In genomic region chr5:137212471-137212870, GRCh38 we compare ENCODE assay signal across 35 cellular contexts.
"Had no signal": no experiment of that assay in that cellular context is flagged by ENCODE, and none has a peak within 500 bp of the region (broad histone marks: within the 10 kb centered on the region; RNA-seq: fewer than 3 reads in every experiment).

No MANE protein-coding gene starts in this region.

- H3K9me3 ChIP-seq: ascending aorta had no signal

- H3K27ac ChIP-seq: ascending aorta, cardiac muscle cell, VCaP had no signal

- DNase-seq: activated CD4-positive, alpha-beta memory T cell treated with anti-CD3 and anti-CD28 coated beads, Interleukin-2, amount 10 ng/mL, durations not matched to agents 7 days and 5 days; activated CD4-positive, alpha-beta T cell treated with anti-CD3 and anti-CD28 coated beads for 1 hour; activated CD4-positive, alpha-beta T cell treated with anti-CD3 and anti-CD28 coated beads for 36 hours; activated CD4-positive, alpha-beta T cell treated with anti-CD3 and anti-CD28 coated beads for 48 hours; activated CD4-positive, alpha-beta T cell treated with anti-CD3 and anti-CD28 coated beads, Interleukin-2, amount 10 ng/mL, durations not matched to agents 7 days and 5 days; activated CD4-positive, alpha-beta T cell treated with anti-CD3 and anti-CD28 coated beads, Interleukin-2, amount 50 U/mL, for 48 hours; activated CD4-positive, CD25-positive, alpha-beta regulatory T cell; activated CD8-positive, alpha-beta memory T cell treated with anti-CD3 and anti-CD28 coated beads for 24 hours; activated CD8-positive, alpha-beta memory T cell treated with anti-CD3 and anti-CD28 coated beads, Interleukin-2, amount 10 ng/mL, durations not matched to agents 7 days and 5 days; activated CD8-positive, alpha-beta memory T cell treated with anti-CD3 and anti-CD28 coated beads, Interleukin-2, amount 50 U/mL, for 48 hours; activated CD8-positive, alpha-beta T cell treated with anti-CD3 and anti-CD28 coated beads, Interleukin-2, amount 10 ng/mL, durations not matched to agents 7 days and 5 days; activated effector memory CD4-positive, alpha-beta T cell treated with Interleukin-2 at 50 U/mL for 16 hours; activated gamma-delta T cell; activated naive CD4-positive, alpha-beta T cell treated with anti-CD3 and anti-CD28 coated beads, Interleukin-2, amount 10 ng/mL, durations not matched to agents 7 days and 5 days; activated naive CD4-positive, alpha-beta T cell treated with Interleukin-2 at 50 U/mL for 16 hours; activated naive CD8-positive, alpha-beta T cell treated with anti-CD3 and anti-CD28 coated beads, Interleukin-2, amount 10 ng/mL, durations not matched to agents 7 days and 5 days; activated naive CD8-positive, alpha-beta T cell treated with anti-CD3 and anti-CD28 coated beads, Interleukin-2, amount 50 U/mL, for 24 hours; activated T-cell treated with anti-CD3 and anti-CD28 coated beads, Interleukin-2, amount 50 U/mL, for 24 hours; activated T-cell treated with anti-CD3 and anti-CD28 coated beads, Interleukin-2, amount 50 U/mL, for 48 hours; amygdala; anterior cingulate cortex; T-cell; T-helper 2 cell; T-helper 9 cell had no signal

- H3K36me3 ChIP-seq: ascending aorta, cardiac muscle cell had no signal

- H3K4me3 ChIP-seq: ascending aorta, cardiac muscle cell had no signal

- H3K9me3 Mint-ChIP-seq: activated CD4-positive, alpha-beta memory T cell treated with anti-CD3 and anti-CD28 coated beads, Interleukin-2, amount 10 ng/mL, durations not matched to agents 7 days and 5 days; activated CD4-positive, alpha-beta T cell treated with anti-CD3 and anti-CD28 coated beads, Interleukin-2, amount 10 ng/mL, durations not matched to agents 7 days and 5 days; activated naive CD4-positive, alpha-beta T cell treated with anti-CD3 and anti-CD28 coated beads, Interleukin-2, amount 10 ng/mL, durations not matched to agents 7 days and 5 days; activated naive CD4-positive, alpha-beta T cell treated with anti-CD3 and anti-CD28 coated beads, Interleukin-2, amount 50 U/mL, for 24 hours; activated naive CD8-positive, alpha-beta T cell treated with anti-CD3 and anti-CD28 coated beads, Interleukin-2, amount 10 ng/mL, durations not matched to agents 7 days and 5 days; activated naive CD8-positive, alpha-beta T cell treated with anti-CD3 and anti-CD28 coated beads, Interleukin-2, amount 50 U/mL, for 24 hours; activated T-cell treated with anti-CD3 and anti-CD28 coated beads, Interleukin-2, amount 50 U/mL, for 24 hours; activated T-helper 2 cell treated with anti-CD3 and anti-CD28 coated beads, Interferon-gamma antibody, Interleukin-2, Interleukin-4, amounts not matched to agents 10 μg/mL and 5 μg/mL and 100 μg/mL, durations not matched to agents 14 hours and 24 hours and 36 hours; brain; central memory CD8-positive, alpha-beta T cell; T-helper 2 cell treated with Interferon-gamma antibody and Interleukin-4, amounts not matched to agents 5 μg/mL and 100 μg/mL, for 36 hours; WTC11 had no signal

- ATAC-seq: activated CD4-positive, alpha-beta T cell treated with anti-CD3 and anti-CD28 coated beads for 36 hours; activated CD4-positive, CD25-positive, alpha-beta regulatory T cell treated with anti-CD3 and anti-CD28 coated beads, Interleukin-2, amount 50 U/mL, for 24 hours; activated CD8-positive, alpha-beta memory T cell treated with anti-CD3 and anti-CD28 coated beads, Interleukin-2, amount 10 ng/mL, durations not matched to agents 7 days and 5 days; activated CD8-positive, alpha-beta T cell treated with anti-CD3 and anti-CD28 coated beads, Interleukin-2, amount 10 ng/mL, durations not matched to agents 7 days and 5 days; activated naive CD8-positive, alpha-beta T cell treated with anti-CD3 and anti-CD28 coated beads, Interleukin-2, amount 50 U/mL, for 24 hours; T-cell; WTC11 had no signal

- H3K36me3 Mint-ChIP-seq: activated CD8-positive, alpha-beta memory T cell treated with anti-CD3 and anti-CD28 coated beads, Interleukin-2, amount 10 ng/mL, durations not matched to agents 7 days and 5 days; activated naive CD4-positive, alpha-beta T cell treated with anti-CD3 and anti-CD28 coated beads, Interleukin-2, amount 10 ng/mL, durations not matched to agents 7 days and 5 days; activated naive CD4-positive, alpha-beta T cell treated with anti-CD3 and anti-CD28 coated beads, Interleukin-2, amount 50 U/mL, for 24 hours; activated naive CD8-positive, alpha-beta T cell; activated naive CD8-positive, alpha-beta T cell treated with anti-CD3 and anti-CD28 coated beads, Interleukin-2, amount 10 ng/mL, durations not matched to agents 7 days and 5 days; brain; T-cell; WTC11 had no signal

- H3K4me1 ChIP-seq: ascending aorta had no signal

- H3K4me1 Mint-ChIP-seq: activated CD4-positive, alpha-beta memory T cell treated with anti-CD3 and anti-CD28 coated beads, Interleukin-2, amount 10 ng/mL, durations not matched to agents 7 days and 5 days; activated CD4-positive, alpha-beta T cell treated with anti-CD3 and anti-CD28 coated beads for 36 hours; activated CD4-positive, alpha-beta T cell treated with anti-CD3 and anti-CD28 coated beads, Interleukin-2, amount 10 ng/mL, durations not matched to agents 7 days and 5 days; activated CD8-positive, alpha-beta memory T cell treated with anti-CD3 and anti-CD28 coated beads, Interleukin-2, amount 10 ng/mL, durations not matched to agents 7 days and 5 days; activated naive CD4-positive, alpha-beta T cell treated with anti-CD3 and anti-CD28 coated beads, Interleukin-2, amount 10 ng/mL, durations not matched to agents 7 days and 5 days; activated naive CD4-positive, alpha-beta T cell treated with anti-CD3 and anti-CD28 coated beads, Interleukin-2, amount 50 U/mL, for 24 hours; activated naive CD8-positive, alpha-beta T cell treated with anti-CD3 and anti-CD28 coated beads, Interleukin-2, amount 10 ng/mL, durations not matched to agents 7 days and 5 days; activated naive CD8-positive, alpha-beta T cell treated with anti-CD3 and anti-CD28 coated beads, Interleukin-2, amount 50 U/mL, for 24 hours; central memory CD8-positive, alpha-beta T cell; T-cell; WTC11 had no signal

- H3K27me3 Mint-ChIP-seq: activated CD4-positive, alpha-beta memory T cell treated with anti-CD3 and anti-CD28 coated beads, Interleukin-2, amount 10 ng/mL, durations not matched to agents 7 days and 5 days; activated CD8-positive, alpha-beta memory T cell treated with anti-CD3 and anti-CD28 coated beads, Interleukin-2, amount 10 ng/mL, durations not matched to agents 7 days and 5 days; activated naive CD4-positive, alpha-beta T cell treated with anti-CD3 and anti-CD28 coated beads, Interleukin-2, amount 10 ng/mL, durations not matched to agents 7 days and 5 days; activated naive CD4-positive, alpha-beta T cell treated with anti-CD3 and anti-CD28 coated beads, Interleukin-2, amount 50 U/mL, for 24 hours had no signal

- H3K27me3 ChIP-seq: ascending aorta had no signal

- H3K4me3 Mint-ChIP-seq: activated CD4-positive, alpha-beta memory T cell treated with anti-CD3 and anti-CD28 coated beads, Interleukin-2, amount 10 ng/mL, durations not matched to agents 7 days and 5 days; activated CD4-positive, alpha-beta T cell treated with anti-CD3 and anti-CD28 coated beads for 36 hours; activated CD4-positive, alpha-beta T cell treated with anti-CD3 and anti-CD28 coated beads, Interleukin-2, amount 10 ng/mL, durations not matched to agents 7 days and 5 days; activated CD8-positive, alpha-beta memory T cell treated with anti-CD3 and anti-CD28 coated beads, Interleukin-2, amount 10 ng/mL, durations not matched to agents 7 days and 5 days; activated CD8-positive, alpha-beta T cell treated with anti-CD3 and anti-CD28 coated beads, Interleukin-2, amount 10 ng/mL, durations not matched to agents 7 days and 5 days; activated naive CD4-positive, alpha-beta T cell treated with anti-CD3 and anti-CD28 coated beads, Interleukin-2, amount 10 ng/mL, durations not matched to agents 7 days and 5 days; activated naive CD4-positive, alpha-beta T cell treated with anti-CD3 and anti-CD28 coated beads, Interleukin-2, amount 50 U/mL, for 24 hours; activated naive CD8-positive, alpha-beta T cell; activated naive CD8-positive, alpha-beta T cell treated with anti-CD3 and anti-CD28 coated beads, Interleukin-2, amount 10 ng/mL, durations not matched to agents 7 days and 5 days; activated naive CD8-positive, alpha-beta T cell treated with anti-CD3 and anti-CD28 coated beads, Interleukin-2, amount 50 U/mL, for 24 hours; activated T-cell treated with anti-CD3 and anti-CD28 coated beads, Interleukin-2, amount 50 U/mL, for 24 hours; brain; central memory CD8-positive, alpha-beta T cell; T-cell; T-helper 2 cell treated with Interferon-gamma antibody and Interleukin-4, amounts not matched to agents 5 μg/mL and 100 μg/mL, for 36 hours; WTC11 had no signal

- H3K27ac Mint-ChIP-seq: activated CD4-positive, alpha-beta memory T cell treated with anti-CD3 and anti-CD28 coated beads, Interleukin-2, amount 10 ng/mL, durations not matched to agents 7 days and 5 days; activated CD4-positive, alpha-beta T cell treated with anti-CD3 and anti-CD28 coated beads for 36 hours; activated CD4-positive, alpha-beta T cell treated with anti-CD3 and anti-CD28 coated beads, Interleukin-2, amount 10 ng/mL, durations not matched to agents 7 days and 5 days; activated CD8-positive, alpha-beta memory T cell treated with anti-CD3 and anti-CD28 coated beads, Interleukin-2, amount 10 ng/mL, durations not matched to agents 7 days and 5 days; activated CD8-positive, alpha-beta T cell treated with anti-CD3 and anti-CD28 coated beads, Interleukin-2, amount 10 ng/mL, durations not matched to agents 7 days and 5 days; activated naive CD4-positive, alpha-beta T cell treated with anti-CD3 and anti-CD28 coated beads, Interleukin-2, amount 10 ng/mL, durations not matched to agents 7 days and 5 days; activated naive CD4-positive, alpha-beta T cell treated with anti-CD3 and anti-CD28 coated beads, Interleukin-2, amount 50 U/mL, for 24 hours; activated naive CD8-positive, alpha-beta T cell; activated naive CD8-positive, alpha-beta T cell treated with anti-CD3 and anti-CD28 coated beads, Interleukin-2, amount 10 ng/mL, durations not matched to agents 7 days and 5 days; activated naive CD8-positive, alpha-beta T cell treated with anti-CD3 and anti-CD28 coated beads, Interleukin-2, amount 50 U/mL, for 24 hours; activated T-cell treated with anti-CD3 and anti-CD28 coated beads, Interleukin-2, amount 50 U/mL, for 24 hours; activated T-helper 2 cell treated with anti-CD3 and anti-CD28 coated beads, Interferon-gamma antibody, Interleukin-2, Interleukin-4, amounts not matched to agents 10 μg/mL and 5 μg/mL and 100 μg/mL, durations not matched to agents 14 hours and 24 hours and 36 hours; brain; T-cell; T-helper 2 cell treated with Interferon-gamma antibody and Interleukin-4, amounts not matched to agents 5 μg/mL and 100 μg/mL, for 36 hours; WTC11 had no signal
